In the genomic region with DNA sequence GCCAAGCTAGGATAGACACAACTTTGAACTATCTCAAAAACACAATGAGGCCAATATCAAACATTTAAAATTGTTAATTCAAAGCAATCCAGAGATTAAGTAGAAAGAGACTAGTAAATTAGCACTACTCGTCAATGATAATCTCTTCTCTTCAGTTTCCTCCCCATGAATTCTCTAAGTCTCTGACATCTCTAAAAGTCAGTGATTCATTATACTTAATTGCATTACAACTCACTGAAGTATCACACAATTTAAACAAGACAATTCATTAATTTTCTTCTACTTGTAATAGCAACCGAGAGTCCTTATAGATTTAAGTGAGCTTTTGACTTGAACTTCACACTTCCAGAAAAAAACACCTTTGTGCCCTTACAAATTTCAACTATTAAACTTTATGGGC, we compare ENCODE assay signal across 14 cellular contexts. TPM values are rescaled to one million over a fixed set of nuclear protein-coding genes. Genes with fewer than 3 reads are reported as not detected.
DNase-seq lines count a peak whose midpoint lies in the region; ATAC-seq and TF ChIP-seq lines count a peak whose summit lies in the region.
"Had no signal": no experiment of that assay in that cellular context is flagged by ENCODE, and none has a peak within 500 bp of the region (broad histone marks: within the 10 kb centered on the region; RNA-seq: fewer than 3 reads in every experiment).

No MANE protein-coding gene starts in this region.

- POLR2A ChIA-PET in PC-3 (lab: Charles Lee; ENCODE audit: unreplicated experiment) = interaction anchor here (0.7 kb wide), 1 partner anchor 126 kb away, joined by 4 read pairs; no protein-coding TSS in a partner anchor

- no peak for ATAC-seq in activated CD8-positive, alpha-beta memory T cell treated with anti-CD3 and anti-CD28 coated beads, Interleukin-2, amount 10 ng/mL, durations not matched to agents 7 days and 5 days
- ATAC-seq in PC-3 = no peak
- ATAC-seq in HG03135 (IDR thresholded peaks at IDR 0.05; ENCODE audit: unreplicated experiment) = no peak
- no peak for ATAC-seq in HG03469 (IDR thresholded peaks at IDR 0.05; ENCODE audit: unreplicated experiment)
- ATAC-seq: gastroesophageal sphincter had no signal

- H3K4me2 ChIP-seq in PC-3 (ENCODE audit: low read length) = peak overlapping the region; percentile 51
- peak overlapping the region; percentile 56 for H3K4me2 ChIP-seq in smooth muscle cell

- no peaks in the 10 kb centered on the region for H3K27me3 ChIP-seq in PC-3 (ENCODE audit: low read length)
- H3K27me3 ChIP-seq in smooth muscle cell (ENCODE audit: low read depth) = no peaks in the 10 kb centered on the region
- H3K27me3 ChIP-seq: gastroesophageal sphincter had no signal

- peak overlapping the region; percentile 73 for H3K27ac Mint-ChIP-seq in activated CD8-positive, alpha-beta memory T cell treated with anti-CD3 and anti-CD28 coated beads, Interleukin-2, amount 10 ng/mL, durations not matched to agents 7 days and 5 days

- no peaks in the 10 kb centered on the region for H3K9me3 Mint-ChIP-seq in activated CD8-positive, alpha-beta memory T cell treated with anti-CD3 and anti-CD28 coated beads, Interleukin-2, amount 10 ng/mL, durations not matched to agents 7 days and 5 days (ENCODE audit: low read depth)

- 67% methylated on average over 2 of the region's 2 CpGs for WGBS in smooth muscle cell (ENCODE audit: low lambda C conversion rate)

- no peak overlapping the region for H2AFZ ChIP-seq in PC-3 (ENCODE audit: low read length)
- no peak overlapping the region for H2AFZ ChIP-seq in smooth muscle cell (ENCODE audit: low read depth)

- BruUV-seq in PC-3 (replicated peaks; lab: Mats Ljungman, UMichigan) = no TSS peak

- DNase-seq in activated CD8-positive, alpha-beta memory T cell treated with anti-CD3 and anti-CD28 coated beads, Interleukin-2, amount 10 ng/mL, durations not matched to agents 7 days and 5 days = no peak
- no peak for DNase-seq in activated CD8-positive, alpha-beta memory T cell treated with anti-CD3 and anti-CD28 coated beads for 24 hours
- no peak for DNase-seq in PC-3
- peak; percentile 7 for DNase-seq in epithelial cell of esophagus (ENCODE audit: low read depth)
- no peak for DNase-seq in smooth muscle cell (lab: John Stamatoyannopoulos, UW; ENCODE audit: unreplicated experiment)
- DNase-seq in NCI-H1105 (lab: John Stamatoyannopoulos, UW) = no peak
- DNase-seq: kidney glomerular epithelial cell; NCI-H1436 treated with DMSO at 0.1 percent for 48 hours; NCI-H774; stimulated activated CD4-positive, alpha-beta T cell treated with anti-CD3 and anti-CD28 coated beads, Interleukin-2, amount 100 ng/mL, for 24 hours; substantia nigra had no signal

- H3K36me3 Mint-ChIP-seq in activated CD8-positive, alpha-beta memory T cell treated with anti-CD3 and anti-CD28 coated beads, Interleukin-2, amount 10 ng/mL, durations not matched to agents 7 days and 5 days = peaks cover 40% of the 10 kb centered on the region

- H3K36me3 ChIP-seq in PC-3 (ENCODE audit: low read depth, low read length) (peaks cover 28% of the 10 kb centered on the region), smooth muscle cell (ENCODE audit: low read depth) (peaks cover 5% of the 10 kb centered on the region)

- H3K9ac ChIP-seq in PC-3 (ENCODE audit: low read length) (no peak overlapping the region), smooth muscle cell (ENCODE audit: low read depth) (no peak overlapping the region)

- no peaks in the 10 kb centered on the region for H3K9me3 ChIP-seq in PC-3 (ENCODE audit: low read length)
- no peaks in the 10 kb centered on the region for H3K9me3 ChIP-seq in smooth muscle cell (replicated peaks; ENCODE audit: low read depth)
- H3K9me3 ChIP-seq: gastroesophageal sphincter had no signal

- intact Hi-C loops in PC-3 (cut with micrococcal nuclease) = no loop called here

- peaks cover 42% of the 10 kb centered on the region for H3K4me1 Mint-ChIP-seq in activated CD8-positive, alpha-beta memory T cell treated with anti-CD3 and anti-CD28 coated beads, Interleukin-2, amount 10 ng/mL, durations not matched to agents 7 days and 5 days

- H3K9me2 ChIP-seq in PC-3 (replicated peaks; ENCODE audit: low read length) = no peaks in the 10 kb centered on the region

- peak overlapping the region; percentile 64 for H3K27ac ChIP-seq in PC-3 (ENCODE audit: low read length)
- H3K27ac ChIP-seq in smooth muscle cell (ENCODE audit: low read depth) = peak overlapping the region; percentile 65

- H3F3A ChIP-seq in PC-3 (ENCODE audit: low read length, unreplicated experiment) (peaks cover 18% of the 10 kb centered on the region), smooth muscle cell (ENCODE audit: low read depth) (peaks cover 7% of the 10 kb centered on the region)

- TF ChIP-seq CTCF in PC-3 (conservative IDR thresholded peaks at IDR 0.05; ENCODE audit: low read depth, low read length) = no peak
- TF ChIP-seq CTCF in epithelial cell of esophagus (IDR thresholded peaks at IDR 0.05; ENCODE audit: insufficient read depth, low read depth, low read length, missing control alignments) = no peak
- TF ChIP-seq CTCF in smooth muscle cell (IDR thresholded peaks at IDR 0.05; ENCODE audit: borderline replicate concordance, insufficient read depth, poor library complexity, severe bottlenecking) = no peak

- CTCF ChIA-PET in activated CD8-positive, alpha-beta memory T cell treated with anti-CD3 and anti-CD28 coated beads, Interleukin-2, amount 10 ng/mL, durations not matched to agents 7 days and 5 days (lab: Charles Lee) = interaction anchor here (1.5 to 5.3 kb wide), 5 partner anchors 9 to 170 kb away, joined by 3 to 30 read pairs (median 4); no protein-coding TSS in a partner anchor
- CTCF ChIA-PET in PC-3 (lab: Charles Lee) = no interaction called here

- peak overlapping the region; percentile 26; the same call in 1 of the 2 replicates for H3K4me3 ChIP-seq in PC-3 (ENCODE audit: low read length)
- H3K4me3 ChIP-seq in epithelial cell of esophagus (ENCODE audit: low read length) = no peak overlapping the region
- no peak overlapping the region for H3K4me3 ChIP-seq in smooth muscle cell

- no peaks in the 10 kb centered on the region for H3K27me3 Mint-ChIP-seq in activated CD8-positive, alpha-beta memory T cell treated with anti-CD3 and anti-CD28 coated beads, Interleukin-2, amount 10 ng/mL, durations not matched to agents 7 days and 5 days

- H3K4me1 ChIP-seq in PC-3 (ENCODE audit: insufficient read depth, low read length) (peaks cover 38% of the 10 kb centered on the region), smooth muscle cell (ENCODE audit: low read depth) (peaks cover 8% of the 10 kb centered on the region)

- H4K20me1 ChIP-seq in PC-3 (ENCODE audit: low read length) (peaks cover 57% of the 10 kb centered on the region), smooth muscle cell (ENCODE audit: low read depth) (peaks cover 86% of the 10 kb centered on the region)

- peak overlapping the region; percentile 51 for H3K4me3 Mint-ChIP-seq in activated CD8-positive, alpha-beta memory T cell treated with anti-CD3 and anti-CD28 coated beads, Interleukin-2, amount 10 ng/mL, durations not matched to agents 7 days and 5 days

- H3K79me2 ChIP-seq in PC-3 (ENCODE audit: low read length) = peaks cover 96% of the 10 kb centered on the region
- peaks cover 91% of the 10 kb centered on the region for H3K79me2 ChIP-seq in smooth muscle cell (ENCODE audit: low read depth)

RNA-seq across cellular contexts. Expression of a gene that starts 4.3 kb away (rescaled TPM):
- 100 to 1,000 TPM; 127 to 153 TPM for total RNA-seq in activated CD8-positive, alpha-beta memory T cell treated with anti-CD3 and anti-CD28 coated beads, Interleukin-2, amount 10 ng/mL, durations not matched to agents 7 days and 5 days
- total RNA-seq in PC-3 (2014; rRNA removed) (59.4 and 66.3 TPM in 2 replicates), smooth muscle cell (187 and 190 TPM in 2 replicates)
- polyA plus RNA-seq in smooth muscle cell = 15.3 and 17.9 TPM in 2 replicates
